In genomic region chr5:5421961-5422818, GRCh38 we compare ENCODE assay signal across 8 cellular contexts. TPM values are rescaled to one million over a fixed set of nuclear protein-coding genes. Genes with fewer than 3 reads are reported as not detected.
A peak's percentile ranks its signal among the peaks of the same experiment; 100 is the strongest.
DNase-seq lines count a peak whose midpoint lies in the region; ATAC-seq and TF ChIP-seq lines count a peak whose summit lies in the region.

A gene with protein sequence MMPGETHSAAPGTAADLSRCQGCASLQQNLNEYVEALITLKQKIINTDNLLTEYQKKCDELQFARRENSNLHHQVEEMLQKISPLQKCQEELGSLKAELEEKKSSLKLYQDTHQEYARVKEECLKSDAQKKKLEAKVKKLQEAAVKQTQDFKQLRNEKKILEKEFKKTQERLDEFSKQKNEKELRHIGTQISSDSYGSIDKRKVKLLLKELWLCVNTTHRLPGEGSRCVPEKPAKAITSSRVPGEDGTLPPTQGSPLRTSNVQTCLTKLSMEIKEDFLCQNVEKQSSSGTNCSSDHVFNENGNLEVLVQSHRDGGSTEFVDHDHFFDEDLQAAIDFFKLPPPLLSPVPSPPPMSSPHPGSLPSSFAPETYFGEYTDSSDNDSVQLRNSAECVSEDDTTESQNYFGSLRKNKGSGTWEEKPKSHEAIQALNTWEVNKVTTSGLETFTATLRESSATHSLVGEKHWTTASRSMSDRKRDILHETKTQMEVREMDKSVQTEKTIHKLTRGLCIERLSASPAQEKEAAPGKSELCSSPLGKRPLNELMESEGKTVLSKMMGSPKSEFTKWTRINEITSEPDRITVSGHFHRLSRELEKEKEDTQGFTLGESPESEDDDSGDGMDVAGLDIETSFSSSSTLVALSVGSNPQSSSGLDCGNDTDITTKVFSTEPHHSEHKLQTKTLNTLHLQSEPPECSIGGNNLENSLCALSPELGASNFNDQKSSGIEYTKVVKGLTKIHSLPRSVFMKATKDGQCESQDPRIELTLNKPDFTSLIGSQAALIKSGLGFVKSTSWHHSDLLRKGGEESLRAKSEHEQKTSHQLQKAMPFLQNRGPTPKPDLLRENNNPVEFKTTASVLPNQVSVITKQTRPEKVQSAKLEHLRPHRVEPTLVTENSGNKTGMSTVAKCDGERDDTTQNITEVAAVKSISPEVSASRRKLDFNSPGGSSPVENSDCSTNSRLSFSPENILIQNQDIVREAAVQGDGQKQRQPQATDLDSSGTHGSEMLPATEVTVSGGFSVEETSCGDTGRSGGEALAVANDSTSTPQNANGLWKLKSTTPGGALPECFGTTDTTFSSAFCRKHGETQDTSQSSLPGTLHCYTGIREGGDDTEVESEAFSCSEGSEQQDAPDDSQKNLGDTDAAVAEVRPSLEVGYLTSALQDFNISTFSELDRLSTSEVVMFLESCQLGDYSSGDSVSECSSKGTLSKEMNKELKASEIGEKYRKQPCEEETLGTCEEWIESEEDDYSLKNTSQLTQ (N-terminal part only) (plus strand): TSS chr5:5422677. CDS start chr5:5422916, 239 bp downstream.

- H3K4me3 ChIP-seq in BJ (ENCODE audit: low read depth, low read length) (peak within 1 kb of the TSS; percentile 57), coronary artery (peak within 1 kb of the TSS; percentile 79)

- intact Hi-C loops in activated CD4-positive, alpha-beta T cell treated with anti-CD3 and anti-CD28 coated beads, Interleukin-2, amount 10 ng/mL, durations not matched to agents 24 days and 14 days (cut with micrococcal nuclease) = loop anchor here (1.0 to 10.0 kb wide), 5 partner anchors 72 to 1403 kb away; partner anchors contain the start of genes MED10, NSUN2 and SRD5A1
- intact Hi-C loops in left colon (cut with DNase I, micrococcal nuclease) = no loop called here

- no peaks in the 10 kb centered on the region for H3K9me3 Mint-ChIP-seq in activated CD4-positive, alpha-beta T cell treated with anti-CD3 and anti-CD28 coated beads, Interleukin-2, amount 10 ng/mL, durations not matched to agents 24 days and 14 days

- H3K27ac ChIP-seq in coronary artery = peak within 1 kb of the TSS; percentile 92 to 96

- CTCF ChIA-PET in BJ (lab: Yijun Ruan, JAX) = interaction anchor here (1.2 to 6.6 kb wide), 8 partner anchors 10 to 542 kb away, joined by 3 to 76 read pairs (median 5); partner anchors contain the start of gene ADAMTS16

- no peaks in the 10 kb centered on the region for H3K27me3 ChIP-seq in BJ (ENCODE audit: control insufficient read depth, insufficient read depth, low read length)

- H3K27me3 Mint-ChIP-seq in activated CD4-positive, alpha-beta T cell treated with anti-CD3 and anti-CD28 coated beads, Interleukin-2, amount 10 ng/mL, durations not matched to agents 24 days and 14 days = no peaks in the 10 kb centered on the region

- DNase-seq in BJ (ENCODE audit: low read depth) (peak; percentile 73), NCI-H526 treated with DMSO at 0.1 percent for 48 hours (lab: John Stamatoyannopoulos, UW) (peak; percentile 97), coronary artery (ENCODE audit: low spot score) (peak; percentile 99), left colon (peak; percentile 96 to 98)
- DNase-seq in activated CD4-positive, alpha-beta T cell treated with anti-CD3 and anti-CD28 coated beads, Interleukin-2, amount 10 ng/mL, durations not matched to agents 24 days and 14 days = peak; percentile 98
- DNase-seq in stimulated activated CD4-positive, alpha-beta T cell treated with anti-CD3 and anti-CD28 coated beads, Interleukin-1b, Interleukin-23, amount 100 ng/mL, for 48 hours = peak; percentile 95

- ATAC-seq in GM19324 (IDR thresholded peaks at IDR 0.05; ENCODE audit: low FRiP score, unreplicated experiment) = peak; percentile 86
- ATAC-seq in HG03469 (IDR thresholded peaks at IDR 0.05; ENCODE audit: unreplicated experiment) = peak; percentile 69
- peak; percentile 95 for ATAC-seq in left colon

- POLR2A ChIA-PET in BJ (lab: Charles Lee) = no interaction called here

- peak within 1 kb of the TSS; percentile 97 for H3K4me3 Mint-ChIP-seq in activated CD4-positive, alpha-beta T cell treated with anti-CD3 and anti-CD28 coated beads, Interleukin-2, amount 10 ng/mL, durations not matched to agents 24 days and 14 days

- TF ChIP-seq CTCF in BJ (IDR thresholded peaks at IDR 0.05; ENCODE audit: insufficient read depth, low read depth, low read length) = peak; percentile 11; the same call in 1 of the 2 replicates
- TF ChIP-seq CTCF in coronary artery (IDR thresholded peaks at IDR 0.05) = no peak

- H3K27ac Mint-ChIP-seq in activated CD4-positive, alpha-beta T cell treated with anti-CD3 and anti-CD28 coated beads, Interleukin-2, amount 10 ng/mL, durations not matched to agents 24 days and 14 days = peak within 1 kb of the TSS; percentile 98

- H3K36me3 ChIP-seq in BJ (ENCODE audit: control insufficient read depth, insufficient read depth, low read length) = no peaks in the 10 kb centered on the region

- H3K4me1 Mint-ChIP-seq in activated CD4-positive, alpha-beta T cell treated with anti-CD3 and anti-CD28 coated beads, Interleukin-2, amount 10 ng/mL, durations not matched to agents 24 days and 14 days = peaks cover 22% of the 10 kb centered on the region

- H3K36me3 Mint-ChIP-seq in activated CD4-positive, alpha-beta T cell treated with anti-CD3 and anti-CD28 coated beads, Interleukin-2, amount 10 ng/mL, durations not matched to agents 24 days and 14 days (ENCODE audit: low read depth) = no peaks in the 10 kb centered on the region

RNA-seq across cellular contexts. Expression of the gene that starts here (rescaled TPM):
- polyA plus RNA-seq in BJ (2011; rRNA removed) = 10.2 and 15.1 TPM in 2 replicates
- polyA minus RNA-seq in BJ (2011; rRNA and poly(A)+ RNA removed) = 19.8 and 22.5 TPM in 2 replicates
- total RNA-seq in activated CD4-positive, alpha-beta T cell treated with anti-CD3 and anti-CD28 coated beads, Interleukin-2, amount 10 ng/mL, durations not matched to agents 24 days and 14 days = 35.6 and 36.9 TPM in 2 replicates
- 10 to 100 TPM; 19.8 to 20.1 TPM for total RNA-seq in left colon

Comparison
In these comparisons a context has a peak if more than half of its experiments do, and no peak if none do; other contexts are left out.
1. Peak in every context shown above with its lines: DNase-seq, ATAC-seq, H3K4me3 ChIP-seq and H3K27ac ChIP-seq.